In the genomic region with DNA sequence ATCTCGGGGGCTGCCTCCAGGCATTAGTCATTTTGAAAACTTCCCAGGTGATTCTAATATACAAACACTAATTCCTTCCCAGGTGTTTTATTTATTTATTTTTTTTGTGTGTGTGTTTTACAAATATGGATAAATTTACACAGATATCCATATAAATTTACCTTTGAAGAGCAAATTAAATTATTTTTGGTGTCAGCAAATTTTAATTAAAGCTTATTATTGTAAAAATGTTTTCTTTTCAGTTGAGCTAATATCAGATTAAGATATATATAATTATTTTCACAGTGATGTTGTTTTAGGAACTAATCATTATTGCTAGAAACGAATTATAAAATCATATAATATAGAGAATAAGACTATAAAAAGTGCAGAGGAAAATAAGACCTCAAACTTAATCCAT, we compare ENCODE assay signal across 8 cellular contexts.
"Had no signal": no experiment of that assay in that cellular context is flagged by ENCODE, and none has a peak within 500 bp of the region (broad histone marks: within the 10 kb centered on the region; RNA-seq: fewer than 3 reads in every experiment).

No MANE protein-coding gene starts in this region.

- H3K4me3 Mint-ChIP-seq: GM23338, H9 had no signal

- ATAC-seq: GM23338 had no signal

- H3K4me1 Mint-ChIP-seq: GM23338, H9 had no signal

- H3K4me3 ChIP-seq: GM23338 had no signal

- FAIRE-seq: H1, H54, HTR-8/SVneo had no signal

- DNase-seq: H9, HCEC 1CT, IMR-90, KBM-7 had no signal

- H3K27ac Mint-ChIP-seq: GM23338, H9 had no signal

- H3K9me3 Mint-ChIP-seq: GM23338, H9 had no signal
